Comparison of ENCODE assay signal across 1 cellular context in the genomic region with DNA sequence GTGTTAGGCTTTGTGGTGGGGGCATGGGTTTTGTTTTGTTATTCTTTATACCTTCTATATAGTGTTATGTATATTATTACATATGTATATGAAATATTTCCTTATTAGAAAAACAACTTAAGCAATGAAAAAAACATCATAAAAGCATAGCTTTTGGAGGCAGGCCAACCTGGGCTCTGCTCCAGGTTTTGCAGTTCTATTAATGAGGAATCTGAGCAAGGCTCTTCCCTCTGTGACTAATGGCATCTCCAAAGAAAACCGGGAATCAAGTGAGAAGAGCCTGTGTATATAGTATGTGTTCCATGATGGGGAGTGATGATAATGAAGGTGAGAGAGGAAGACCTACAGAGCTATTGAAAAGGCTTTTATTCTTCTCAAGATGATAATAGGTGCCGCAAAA.
TF ChIP-seq lines count a peak whose summit lies in the region.

No MANE protein-coding gene starts in this region.

TF ChIP-seq in SK-N-SH, 30 proteins besides CTCF, POLR2A, EP300 and RAD21 (continued from another document):
- TF ChIP-seq, protein P1, sequence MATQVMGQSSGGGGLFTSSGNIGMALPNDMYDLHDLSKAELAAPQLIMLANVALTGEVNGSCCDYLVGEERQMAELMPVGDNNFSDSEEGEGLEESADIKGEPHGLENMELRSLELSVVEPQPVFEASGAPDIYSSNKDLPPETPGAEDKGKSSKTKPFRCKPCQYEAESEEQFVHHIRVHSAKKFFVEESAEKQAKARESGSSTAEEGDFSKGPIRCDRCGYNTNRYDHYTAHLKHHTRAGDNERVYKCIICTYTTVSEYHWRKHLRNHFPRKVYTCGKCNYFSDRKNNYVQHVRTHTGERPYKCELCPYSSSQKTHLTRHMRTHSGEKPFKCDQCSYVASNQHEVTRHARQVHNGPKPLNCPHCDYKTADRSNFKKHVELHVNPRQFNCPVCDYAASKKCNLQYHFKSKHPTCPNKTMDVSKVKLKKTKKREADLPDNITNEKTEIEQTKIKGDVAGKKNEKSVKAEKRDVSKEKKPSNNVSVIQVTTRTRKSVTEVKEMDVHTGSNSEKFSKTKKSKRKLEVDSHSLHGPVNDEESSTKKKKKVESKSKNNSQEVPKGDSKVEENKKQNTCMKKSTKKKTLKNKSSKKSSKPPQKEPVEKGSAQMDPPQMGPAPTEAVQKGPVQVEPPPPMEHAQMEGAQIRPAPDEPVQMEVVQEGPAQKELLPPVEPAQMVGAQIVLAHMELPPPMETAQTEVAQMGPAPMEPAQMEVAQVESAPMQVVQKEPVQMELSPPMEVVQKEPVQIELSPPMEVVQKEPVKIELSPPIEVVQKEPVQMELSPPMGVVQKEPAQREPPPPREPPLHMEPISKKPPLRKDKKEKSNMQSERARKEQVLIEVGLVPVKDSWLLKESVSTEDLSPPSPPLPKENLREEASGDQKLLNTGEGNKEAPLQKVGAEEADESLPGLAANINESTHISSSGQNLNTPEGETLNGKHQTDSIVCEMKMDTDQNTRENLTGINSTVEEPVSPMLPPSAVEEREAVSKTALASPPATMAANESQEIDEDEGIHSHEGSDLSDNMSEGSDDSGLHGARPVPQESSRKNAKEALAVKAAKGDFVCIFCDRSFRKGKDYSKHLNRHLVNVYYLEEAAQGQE (IDR thresholded peaks at IDR 0.05; ENCODE audit: low read depth, low read length): no peak
- TF ChIP-seq CHD2 (IDR thresholded peaks at IDR 0.05; ENCODE audit: low read length, partially characterized antibody) (no peak), NFIC (IDR thresholded peaks at IDR 0.05; ENCODE audit: borderline replicate concordance) (peak; percentile 89), GATA2 (CRISPR knock-in tag; IDR thresholded peaks at IDR 0.05) (no peak), MXI1 (IDR thresholded peaks at IDR 0.05; ENCODE audit: low read depth, low read length) (no peak), SMC3 (IDR thresholded peaks at IDR 0.05; ENCODE audit: low read depth, low read length) (no peak), SIN3A (IDR thresholded peaks at IDR 0.05; ENCODE audit: borderline replicate concordance, low read depth, low read length) (no peak), TCF12 (IDR thresholded peaks at IDR 0.05) (peak; percentile 29; the same call in 1 of the 2 replicates)
